In the genomic region with DNA sequence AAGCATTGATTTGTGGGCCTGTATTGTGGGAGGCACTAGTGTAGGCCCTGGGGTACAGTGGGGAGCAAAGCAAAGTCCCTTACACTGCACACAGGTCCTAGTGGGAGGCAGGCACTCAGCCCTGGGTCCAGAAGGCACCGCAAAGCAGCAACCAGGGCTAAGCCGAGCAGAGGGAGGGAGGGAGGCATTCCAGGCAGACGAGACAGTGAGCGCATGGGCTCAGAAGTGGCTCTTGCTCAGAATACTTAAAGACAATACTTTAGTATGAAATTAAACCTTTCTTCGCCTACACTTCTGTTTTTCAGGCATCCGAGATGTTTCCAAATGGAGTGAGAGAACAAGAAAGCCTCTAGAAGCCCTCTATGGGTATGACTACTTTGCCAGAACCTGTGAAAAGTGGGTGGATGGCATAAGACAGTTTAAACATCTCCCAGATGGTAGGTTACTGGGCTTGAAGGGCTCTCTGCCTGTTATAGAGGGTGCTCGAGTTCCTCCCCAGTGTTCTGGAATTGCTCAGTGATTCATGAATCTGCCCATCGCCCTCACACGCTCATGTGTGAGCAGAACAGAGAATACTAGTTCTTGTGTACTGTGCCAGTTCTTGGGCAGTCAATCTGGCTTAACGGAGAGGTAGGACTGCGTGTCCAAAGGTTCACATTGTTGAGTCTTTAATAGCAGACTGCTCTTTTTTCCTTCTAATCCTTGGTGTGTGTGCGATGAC, we compare ENCODE assay signal across 21 cellular contexts.
DNase-seq lines count a peak whose midpoint lies in the region; ATAC-seq lines count a peak whose summit lies in the region.
"Had no signal": no experiment of that assay in that cellular context is flagged by ENCODE, and none has a peak within 500 bp of the region (broad histone marks: within the 10 kb centered on the region; RNA-seq: fewer than 3 reads in every experiment).

No MANE protein-coding gene starts in this region.

- H3K27me3 ChIP-seq in adipocyte (replicated peaks; ENCODE audit: control insufficient read depth, insufficient read depth, low read length) = no peaks in the 10 kb centered on the region

- H3K4me1 ChIP-seq in adipocyte (ENCODE audit: control insufficient read depth, insufficient read depth, low read length) = peaks cover 17% of the 10 kb centered on the region

- DNase-seq in NCI-H2029 treated with DMSO at 0.1 percent for 48 hours (lab: John Stamatoyannopoulos, UW) = peak; percentile 36
- no peak for DNase-seq in NCI-H2029 (lab: John Stamatoyannopoulos, UW)
- DNase-seq in adipocyte (ENCODE audit: low read depth) = peak; percentile 14
- peak; percentile 53 for DNase-seq in middle frontal gyrus (ENCODE audit: extremely low spot score, low spot score)
- DNase-seq in superior temporal gyrus (ENCODE audit: extremely low spot score) = peak; percentile 72
- DNase-seq: activated CD4-positive, CD25-positive, alpha-beta regulatory T cell treated with anti-CD3 and anti-CD28 coated beads, Interleukin-2, amount 50 U/mL, for 72 hours; activated CD8-positive, alpha-beta memory T cell treated with anti-CD3 and anti-CD28 coated beads, Interleukin-2, amount 50 U/mL, for 4 hours; activated effector memory CD4-positive, alpha-beta T cell treated with Interleukin-2 at 50 U/mL for 16 hours; amniotic stem cell; DMS79; KG1; naive thymus-derived CD4-positive, alpha-beta T cell; NCI-H1092 treated with DMSO at 0.1 percent for 48 hours; NCI-H748 treated with DMSO at 0.1 percent for 48 hours; T-helper 9 cell had no signal

- H3K9me3 ChIP-seq in adipocyte (ENCODE audit: control insufficient read depth, low read length) = no peaks in the 10 kb centered on the region
- H3K9me3 ChIP-seq: prostate gland had no signal

- ATAC-seq in HG02973 (IDR thresholded peaks at IDR 0.05; ENCODE audit: unreplicated experiment) = no peak
- no peak for ATAC-seq in GM21423 (IDR thresholded peaks at IDR 0.05; ENCODE audit: unreplicated experiment)
- ATAC-seq in HG02798 (IDR thresholded peaks at IDR 0.05; ENCODE audit: poor library complexity, unreplicated experiment) = no peak
- ATAC-seq: esophagus mucosa; naive thymus-derived CD4-positive, alpha-beta T cell had no signal

- no peak overlapping the region for H3K9ac ChIP-seq in adipocyte (ENCODE audit: low read length)

- H3K4me3 ChIP-seq in adipocyte (ENCODE audit: low read length) = no peak overlapping the region
- H3K4me3 ChIP-seq: lung, prostate gland had no signal

- H3K36me3 ChIP-seq in adipocyte (ENCODE audit: control insufficient read depth, insufficient read depth, low read length, severe bottlenecking) = peaks cover 52% of the 10 kb centered on the region
- H3K36me3 ChIP-seq: prostate gland had no signal
